Comparison of ENCODE assay signal across 15 cellular contexts in the genomic region with DNA sequence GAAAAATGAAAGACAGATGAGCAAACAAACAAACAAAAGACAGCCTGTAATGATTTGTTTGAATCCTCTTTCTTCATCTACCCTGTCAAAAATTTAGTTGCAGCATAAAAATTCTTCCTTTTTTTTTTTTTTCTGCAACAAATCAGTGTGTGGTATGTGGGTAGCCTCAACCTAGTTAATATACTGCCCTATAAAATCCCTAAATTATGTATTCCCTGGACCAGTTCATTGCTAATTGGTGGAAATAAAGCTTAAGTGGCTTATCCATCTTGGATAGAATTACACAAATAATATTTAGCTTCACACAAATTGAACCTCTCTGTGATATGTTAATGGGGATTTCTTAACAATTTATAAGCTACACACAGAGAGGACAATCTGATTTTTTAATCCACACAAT.
"Had no signal": no experiment of that assay in that cellular context is flagged by ENCODE, and none has a peak within 500 bp of the region (broad histone marks: within the 10 kb centered on the region; RNA-seq: fewer than 3 reads in every experiment).

No MANE protein-coding gene starts in this region.

- ATAC-seq: HepG2 had no signal

- DNase-seq: IMR-90, Karpas-422, KG1, MG63, NCI-H1436 treated with DMSO at 0.1 percent for 48 hours, NCI-H1694, NCI-H187 treated with DMSO at 0.1 percent for 48 hours, NCI-H2029 treated with DMSO at 0.1 percent for 48 hours, NCI-H2107, NCI-H2227 treated with DMSO at 0.1 percent for 48 hours, NCI-H774, Right ventricle myocardium superior, RPMI8226, SIG-M5 had no signal
